ENCODE assay signal across 14 cellular contexts in the genomic region with DNA sequence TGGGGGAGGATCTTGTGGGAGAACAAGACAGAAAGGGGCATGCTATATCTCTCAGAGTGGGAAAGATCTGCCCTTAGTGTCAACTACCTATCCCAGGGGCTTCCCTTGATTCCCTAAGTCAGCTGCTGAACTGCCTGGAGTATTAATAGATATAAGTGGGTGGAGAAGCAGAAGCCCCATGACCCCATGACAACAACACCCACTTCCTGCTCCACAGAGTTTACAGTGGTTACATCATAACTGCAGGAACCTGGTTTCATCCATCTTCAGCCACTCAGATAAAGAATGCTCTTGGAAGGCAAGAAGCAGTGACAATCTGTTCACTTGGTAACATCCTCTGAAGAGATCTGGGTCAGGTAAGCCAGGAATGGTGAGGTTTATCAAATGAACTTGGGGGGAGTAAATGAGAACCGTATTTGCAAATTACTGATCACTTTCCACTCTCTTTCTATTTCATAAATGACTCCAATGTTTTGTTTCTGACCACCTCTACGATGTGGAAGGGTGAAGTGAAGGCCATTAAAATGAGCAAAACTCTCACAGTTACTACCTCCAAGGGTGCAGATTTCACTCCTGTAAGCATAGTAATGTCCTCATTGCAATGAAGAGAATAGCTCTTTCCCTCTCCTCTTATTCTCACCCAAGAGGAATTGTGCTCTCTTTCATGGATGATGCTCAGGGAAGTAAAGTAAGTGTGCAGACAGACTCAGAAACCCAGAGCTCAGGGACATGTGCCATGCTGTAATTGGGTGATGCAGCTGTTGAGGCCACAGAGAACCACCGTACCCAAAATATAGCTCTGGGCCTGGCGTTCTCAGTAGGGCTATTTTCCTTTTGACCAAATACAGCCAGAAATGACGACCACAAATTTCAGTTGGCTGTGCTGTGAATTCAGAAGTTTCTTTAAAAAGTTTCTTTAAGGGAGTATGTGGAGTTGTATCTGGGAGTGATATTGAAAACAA.
DNase-seq lines count a peak whose midpoint lies in the region; TF ChIP-seq lines count a peak whose summit lies in the region.
"Had no signal": no experiment of that assay in that cellular context is flagged by ENCODE, and none has a peak within 500 bp of the region (broad histone marks: within the 10 kb centered on the region; RNA-seq: fewer than 3 reads in every experiment).

No MANE protein-coding gene starts in this region.

- DNase-seq in OCI-M1 (lab: John Stamatoyannopoulos, UW) (peak; percentile 32), fibroblast of villous mesenchyme (ENCODE audit: low read depth) (peak; percentile 35), GM19240 (ENCODE audit: insufficient read length, low spot score) (no peak), NCI-H187 (lab: John Stamatoyannopoulos, UW) (no peak)
- no peak for DNase-seq in activated CD4-positive, alpha-beta T cell treated with anti-CD3 and anti-CD28 coated beads, Interleukin-2, amount 10 ng/mL, durations not matched to agents 24 days and 14 days
- no peak for DNase-seq in activated CD4-positive, alpha-beta T cell treated with anti-CD3 and anti-CD28 coated beads, Interleukin-2, amount 50 U/mL, for 48 hours
- DNase-seq: activated CD8-positive, alpha-beta memory T cell treated with anti-CD3 and anti-CD28 coated beads, Interleukin-2, amount 10 ng/mL, durations not matched to agents 7 days and 5 days; GOT3; MM.1S; stimulated activated naive CD4-positive, alpha-beta T cell treated with Interleukin-2 at 50 U/mL for 16 hours had no signal

- H3K4me2 ChIP-seq in BLaER1 treated with 17β-estradiol and CSF1 and Interleukin-3, amounts not matched to agents 10 nM and 100 nM = peak overlapping the region; percentile 50 to 77 (median 71)

- peaks cover 9 to 51% (median 37%) of the 10 kb centered on the region in 11 experiments; a peak in 18 of 22 replicates for H3K9me3 ChIP-seq in BLaER1 treated with 17β-estradiol and CSF1 and Interleukin-3, amounts not matched to agents 10 nM and 100 nM (replicated peaks in 1 of 11)

- TF ChIP-seq CTCF in fibroblast of villous mesenchyme (IDR thresholded peaks at IDR 0.05; ENCODE audit: insufficient read depth, low read depth, low read length) = no peak

- no peaks in the 10 kb centered on the region for H3K36me3 Mint-ChIP-seq in IgD-negative memory B cell
- H3K36me3 Mint-ChIP-seq in activated CD4-positive, alpha-beta T cell treated with anti-CD3 and anti-CD28 coated beads, Interleukin-2, amount 10 ng/mL, durations not matched to agents 24 days and 14 days (ENCODE audit: low read depth) = no peaks in the 10 kb centered on the region
- H3K36me3 Mint-ChIP-seq: activated CD8-positive, alpha-beta memory T cell treated with anti-CD3 and anti-CD28 coated beads, Interleukin-2, amount 10 ng/mL, durations not matched to agents 7 days and 5 days; WTC11 had no signal

- peak overlapping the region; percentile 13 to 83 (median 53); a peak in 19 of 22 replicates for H3K27ac ChIP-seq in BLaER1 treated with 17β-estradiol and CSF1 and Interleukin-3, amounts not matched to agents 10 nM and 100 nM

- H3K4me1 Mint-ChIP-seq in IgD-negative memory B cell = peaks cover 21 to 40% (median 25%) of the 10 kb centered on the region in 3 donors
- H3K4me1 Mint-ChIP-seq in activated CD4-positive, alpha-beta T cell treated with anti-CD3 and anti-CD28 coated beads, Interleukin-2, amount 10 ng/mL, durations not matched to agents 24 days and 14 days = no peaks in the 10 kb centered on the region
- H3K4me1 Mint-ChIP-seq: activated CD8-positive, alpha-beta memory T cell treated with anti-CD3 and anti-CD28 coated beads, Interleukin-2, amount 10 ng/mL, durations not matched to agents 7 days and 5 days had no signal

- H3K4me3 Mint-ChIP-seq in IgD-negative memory B cell = peak overlapping the region; percentile 1 to 56 (median 42)
- no peak overlapping the region for H3K4me3 Mint-ChIP-seq in activated CD4-positive, alpha-beta T cell treated with anti-CD3 and anti-CD28 coated beads, Interleukin-2, amount 10 ng/mL, durations not matched to agents 24 days and 14 days
- H3K4me3 Mint-ChIP-seq: activated CD8-positive, alpha-beta memory T cell treated with anti-CD3 and anti-CD28 coated beads, Interleukin-2, amount 10 ng/mL, durations not matched to agents 7 days and 5 days; neural crest cell; WTC11 had no signal

- peak overlapping the region in 1 of 3 donors; percentile 3 for H3K27ac Mint-ChIP-seq in IgD-negative memory B cell
- no peak overlapping the region for H3K27ac Mint-ChIP-seq in activated CD4-positive, alpha-beta T cell treated with anti-CD3 and anti-CD28 coated beads, Interleukin-2, amount 10 ng/mL, durations not matched to agents 24 days and 14 days
- H3K27ac Mint-ChIP-seq: activated CD8-positive, alpha-beta memory T cell treated with anti-CD3 and anti-CD28 coated beads, Interleukin-2, amount 10 ng/mL, durations not matched to agents 7 days and 5 days; WTC11 had no signal

- H4K20me1 ChIP-seq in BLaER1 treated with 17β-estradiol and CSF1 and Interleukin-3, amounts not matched to agents 10 nM and 100 nM = no peaks in the 10 kb centered on the region

- intact Hi-C loops in activated CD4-positive, alpha-beta T cell treated with anti-CD3 and anti-CD28 coated beads, Interleukin-2, amount 10 ng/mL, durations not matched to agents 24 days and 14 days (cut with micrococcal nuclease) = no loop called here

- peaks cover 6% of the 10 kb centered on the region for H3K27me3 Mint-ChIP-seq in IgD-negative memory B cell
- peaks cover 2% of the 10 kb centered on the region for H3K27me3 Mint-ChIP-seq in activated CD4-positive, alpha-beta T cell treated with anti-CD3 and anti-CD28 coated beads, Interleukin-2, amount 10 ng/mL, durations not matched to agents 24 days and 14 days
- H3K27me3 Mint-ChIP-seq: activated CD8-positive, alpha-beta memory T cell treated with anti-CD3 and anti-CD28 coated beads, Interleukin-2, amount 10 ng/mL, durations not matched to agents 7 days and 5 days had no signal

- peaks cover 44 to 87% (median 60%) of the 10 kb centered on the region in 10 experiments for H3K4me1 ChIP-seq in BLaER1 treated with 17β-estradiol and CSF1 and Interleukin-3, amounts not matched to agents 10 nM and 100 nM

- no peaks in the 10 kb centered on the region for H3K36me3 ChIP-seq in BLaER1 treated with 17β-estradiol and CSF1 and Interleukin-3, amounts not matched to agents 10 nM and 100 nM

- H3K27me3 ChIP-seq in BLaER1 treated with 17β-estradiol and CSF1 and Interleukin-3, amounts not matched to agents 10 nM and 100 nM = no peaks in the 10 kb centered on the region

- peaks cover 0 to 3% (median 0%) of the 10 kb centered on the region in 3 donors for H3K9me3 Mint-ChIP-seq in IgD-negative memory B cell
- no peaks in the 10 kb centered on the region for H3K9me3 Mint-ChIP-seq in activated CD4-positive, alpha-beta T cell treated with anti-CD3 and anti-CD28 coated beads, Interleukin-2, amount 10 ng/mL, durations not matched to agents 24 days and 14 days

- peak overlapping the region in 3 of 11 experiments; percentile 14 to 60 (median 17); a peak in 6 of 22 replicates for H3K9ac ChIP-seq in BLaER1 treated with 17β-estradiol and CSF1 and Interleukin-3, amounts not matched to agents 10 nM and 100 nM

- H3K4me3 ChIP-seq in BLaER1 treated with 17β-estradiol and CSF1 and Interleukin-3, amounts not matched to agents 10 nM and 100 nM = peak overlapping the region in 3 of 10 experiments; percentile 1 to 30 (median 4); a peak in 4 of 20 replicates
- H3K4me3 ChIP-seq in fibroblast of villous mesenchyme (ENCODE audit: low read depth, low read length) = no peak overlapping the region

Comparison
In these comparisons a context has a peak if more than half of its experiments do, and no peak if none do; other contexts are left out.
1. DNase-seq: peak in OCI-M1 (single experiment) and fibroblast of villous mesenchyme (single experiment); none in activated CD4-positive, alpha-beta T cell treated with anti-CD3 and anti-CD28 coated beads, Interleukin-2, amount 10 ng/mL, durations not matched to agents 24 days and 14 days (single experiment), GM19240 (single experiment), activated CD4-positive, alpha-beta T cell treated with anti-CD3 and anti-CD28 coated beads, Interleukin-2, amount 50 U/mL, for 48 hours (0 of 2) and NCI-H187 (0 of 2).